ENCODE assay signal across 10 cellular contexts in genomic region chr7:108136191-108136581, GRCh38. TPM values are rescaled to one million over a fixed set of nuclear protein-coding genes. Genes with fewer than 3 reads are reported as not detected.
A peak's percentile ranks its signal among the peaks of the same experiment; 100 is the strongest.
DNase-seq lines count a peak whose midpoint lies in the region; ATAC-seq and TF ChIP-seq lines count a peak whose summit lies in the region.
"Had no signal": no experiment of that assay in that cellular context is flagged by ENCODE, and none has a peak within 500 bp of the region (broad histone marks: within the 10 kb centered on the region; RNA-seq: fewer than 3 reads in every experiment).

No MANE protein-coding gene starts in this region.

- peak; percentile 14 for DNase-seq in fibroblast of mammary gland (ENCODE audit: low read depth)
- no peak for DNase-seq in suprapubic skin (ENCODE audit: low spot score in 2 of 2)
- DNase-seq in NCI-H2081 treated with DMSO at 0.1 percent for 48 hours (lab: John Stamatoyannopoulos, UW): no peak
- no peak for DNase-seq in NCI-H1930 (lab: John Stamatoyannopoulos, UW)
- DNase-seq in head of caudate nucleus: no peak

- ATAC-seq in GM19023 (IDR thresholded peaks at IDR 0.05; ENCODE audit: unreplicated experiment) (peak; percentile 19), HG02571 (IDR thresholded peaks at IDR 0.05; ENCODE audit: unreplicated experiment) (peak; percentile 32), HG03575 (IDR thresholded peaks at IDR 0.05; ENCODE audit: extremely low read depth, insufficient number of reproducible peaks, low FRiP score, unreplicated experiment) (peak; percentile 2)

- no peak for TF ChIP-seq CTCF in fibroblast of mammary gland (conservative IDR thresholded peaks at IDR 0.05; ENCODE audit: control insufficient read depth, insufficient read depth, low read depth, low read length)
- TF ChIP-seq CTCF in suprapubic skin (IDR thresholded peaks at IDR 0.05): no peak

- H3K27me3 ChIP-seq in suprapubic skin: no peaks in the 10 kb centered on the region
- H3K27me3 ChIP-seq: right atrium auricular region had no signal

- no peak for TF ChIP-seq POLR2A in suprapubic skin (IDR thresholded peaks at IDR 0.05)

- peaks cover 12% of the 10 kb centered on the region for H3K4me1 ChIP-seq in suprapubic skin
- H3K4me1 ChIP-seq: right atrium auricular region had no signal

- intact Hi-C loops in head of caudate nucleus (cut with DNase I): no loop called here

- WGBS in suprapubic skin: 74% methylated on average over 3 of the region's 3 CpGs

- no peak for TF ChIP-seq EP300 in suprapubic skin (IDR thresholded peaks at IDR 0.05)

- no peak overlapping the region for H3K27ac ChIP-seq in suprapubic skin
- H3K27ac ChIP-seq: right atrium auricular region had no signal

- H3K4me3 ChIP-seq in fibroblast of mammary gland (ENCODE audit: control insufficient read depth, low read depth, low read length) (no peak overlapping the region), suprapubic skin (no peak overlapping the region)
- H3K4me3 ChIP-seq: right atrium auricular region had no signal

- H3K9me3 ChIP-seq in suprapubic skin: no peaks in the 10 kb centered on the region
- H3K9me3 ChIP-seq: right atrium auricular region had no signal

- no peaks in the 10 kb centered on the region for H3K36me3 ChIP-seq in suprapubic skin
- H3K36me3 ChIP-seq: right atrium auricular region had no signal

RNA-seq across cellular contexts. Expression of gene LAMB4, which starts 6.0 kb away (rescaled TPM):
- 100 to 1,000 TPM; 212 to 642 (median 282) TPM for total RNA-seq in suprapubic skin
- total RNA-seq: LHCN-M2, right atrium auricular region had no signal
